ENCODE assay signal across 38 cellular contexts in the genomic region with DNA sequence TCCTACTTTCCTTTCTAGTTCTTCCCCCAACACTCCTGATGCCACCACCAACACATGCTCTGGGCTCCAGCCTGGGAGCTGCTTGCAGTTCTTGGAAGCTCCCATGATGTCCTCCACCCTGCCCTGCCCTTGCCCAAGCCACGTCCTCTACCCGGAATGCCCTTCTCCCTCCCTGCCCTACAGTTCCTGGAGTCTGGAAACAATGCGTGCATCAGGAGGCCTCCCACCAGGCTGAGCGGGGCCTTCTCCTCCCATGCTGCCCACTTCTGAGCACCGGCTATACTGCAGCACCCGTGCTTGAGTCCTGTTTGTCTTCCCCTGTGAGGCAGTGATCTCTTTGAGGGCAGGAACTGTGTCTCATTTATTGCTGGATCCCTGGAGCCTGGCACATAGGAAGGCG. TPM values are rescaled to one million over a fixed set of nuclear protein-coding genes. Genes with fewer than 3 reads are reported as not detected.
"Had no signal": no experiment of that assay in that cellular context is flagged by ENCODE, and none has a peak within 500 bp of the region (broad histone marks: within the 10 kb centered on the region; RNA-seq: fewer than 3 reads in every experiment).

No MANE protein-coding gene starts in this region.

- H3K9me3 Mint-ChIP-seq: activated B cell treated with CpG ODN at 0.5 μM for 24 hours; activated CD4-positive, alpha-beta memory T cell treated with anti-CD3 and anti-CD28 coated beads for 36 hours; activated CD4-positive, alpha-beta T cell treated with anti-CD3 and anti-CD28 coated beads, Interleukin-2, amount 10 ng/mL, durations not matched to agents 24 days and 14 days; activated CD8-positive, alpha-beta T cell treated with anti-CD3 and anti-CD28 coated beads for 36 hours; activated naive CD4-positive, alpha-beta T cell treated with anti-CD3 and anti-CD28 coated beads for 36 hours; activated naive CD8-positive, alpha-beta T cell treated with anti-CD3 and anti-CD28 coated beads for 36 hours; activated T-cell treated with anti-CD3 and anti-CD28 coated beads, Interleukin-2, amount 50 U/mL, for 4 hours; activated T-cell treated with anti-CD3 and anti-CD28 coated beads, Interleukin-2, amount 50 U/mL, for 72 hours; activated T-helper 1 cell treated with anti-CD3 and anti-CD28 coated beads, Interleukin-12 subunit alpha, Interleukin-12 subunit beta, Interleukin-2, Interleukin-4 antibody, amounts not matched to agents 30 ng/mL and 10 ng/mL and 1 ng/mL, durations not matched to agents 14 hours and 24 hours and 36 hours; activated T-helper 17 cell treated with anti-CD3 and anti-CD28 coated beads, Interleukin-2, amount 50 U/mL, for 72 hours; central memory CD8-positive, alpha-beta T cell; T-helper 1 cell treated with Interleukin-12 subunit alpha and Interleukin-12 subunit beta and Interleukin-4 antibody, amounts not matched to agents 30 μg/mL and 1 μg/mL, for 36 hours; T-helper 2 cell treated with Interferon-gamma antibody and Interleukin-4, amounts not matched to agents 5 μg/mL and 100 μg/mL, for 36 hours had no signal

- H3K27me3 ChIP-seq: adrenal gland, cardiac muscle cell had no signal

- H3K4me3 ChIP-seq: adrenal gland, cardiac muscle cell had no signal

- H3K36me3 Mint-ChIP-seq: activated CD4-positive, alpha-beta memory T cell treated with anti-CD3 and anti-CD28 coated beads for 36 hours; activated naive CD4-positive, alpha-beta T cell treated with anti-CD3 and anti-CD28 coated beads, Interleukin-2, amount 50 U/mL, for 72 hours; activated naive CD8-positive, alpha-beta T cell treated with anti-CD3 and anti-CD28 coated beads for 36 hours; brain had no signal

- H3K36me3 ChIP-seq: adrenal gland, cardiac muscle cell had no signal

- FAIRE-seq: bronchial epithelial cell, TTC549 had no signal

- DNase-seq: activated B cell treated with CpG ODN at 0.5 μM for 24 hours; activated CD4-positive, alpha-beta memory T cell treated with anti-CD3 and anti-CD28 coated beads for 36 hours; activated CD4-positive, alpha-beta T cell treated with anti-CD3 and anti-CD28 coated beads for 4 hours; activated CD4-positive, alpha-beta T cell treated with anti-CD3 and anti-CD28 coated beads, Interleukin-2, amount 10 ng/mL, durations not matched to agents 24 days and 14 days; activated CD4-positive, alpha-beta T cell treated with anti-CD3 and anti-CD28 coated beads, Interleukin-2, amount 50 U/mL, for 1 hour; activated CD4-positive, alpha-beta T cell treated with anti-CD3 and anti-CD28 coated beads, Interleukin-2, amount 50 U/mL, for 4 hours; activated CD4-positive, CD25-positive, alpha-beta regulatory T cell treated with anti-CD3 and anti-CD28 coated beads, Interleukin-2, amount 50 U/mL, for 72 hours; activated CD8-positive, alpha-beta memory T cell treated with anti-CD3 and anti-CD28 coated beads, Interleukin-2, amount 50 U/mL, for 4 hours; activated CD8-positive, alpha-beta T cell treated with anti-CD3 and anti-CD28 coated beads for 36 hours; activated effector memory CD4-positive, alpha-beta T cell treated with anti-CD3 and anti-CD28 coated beads, Interleukin-2, amount 50 U/mL, for 16 hours; activated gamma-delta T cell treated with Interleukin-2 at 50 U/mL for 16 hours; activated naive CD4-positive, alpha-beta T cell; activated naive CD4-positive, alpha-beta T cell treated with anti-CD3 and anti-CD28 coated beads for 36 hours; activated naive CD4-positive, alpha-beta T cell treated with anti-CD3 and anti-CD28 coated beads, Interleukin-2, amount 50 U/mL, for 16 hours; activated naive CD8-positive, alpha-beta T cell treated with anti-CD3 and anti-CD28 coated beads for 36 hours; activated T-cell treated with anti-CD3 and anti-CD28 coated beads for 4 hours; activated T-cell treated with anti-CD3 and anti-CD28 coated beads, Interleukin-2, amount 50 U/mL, for 1 hour; activated T-cell treated with anti-CD3 and anti-CD28 coated beads, Interleukin-2, amount 50 U/mL, for 4 hours; activated T-cell treated with anti-CD3 and anti-CD28 coated beads, Interleukin-2, amount 50 U/mL, for 72 hours; adrenal gland; amniotic stem cell; aorta; caudate nucleus; cerebellar nuclear complex; T-helper 1 cell; T-helper 2 cell; T-helper 9 cell had no signal

- H3K4me1 Mint-ChIP-seq: activated B cell treated with CpG ODN at 0.5 μM for 24 hours; activated CD4-positive, alpha-beta T cell treated with anti-CD3 and anti-CD28 coated beads, Interleukin-2, amount 10 ng/mL, durations not matched to agents 24 days and 14 days; activated naive CD8-positive, alpha-beta T cell treated with anti-CD3 and anti-CD28 coated beads for 36 hours; activated T-helper 17 cell treated with anti-CD3 and anti-CD28 coated beads, Interleukin-2, amount 50 U/mL, for 72 hours; central memory CD8-positive, alpha-beta T cell had no signal

- H3K4me1 ChIP-seq: adrenal gland had no signal

- H3K27ac ChIP-seq: adrenal gland, cardiac muscle cell, VCaP had no signal

- ATAC-seq: activated CD8-positive, alpha-beta T cell treated with anti-CD3 and anti-CD28 coated beads for 36 hours; activated naive CD4-positive, alpha-beta T cell treated with anti-CD3 and anti-CD28 coated beads, Interleukin-2, amount 50 U/mL, for 72 hours; activated T-cell treated with anti-CD3 and anti-CD28 coated beads, Interleukin-2, amount 50 U/mL, for 4 hours; activated T-cell treated with anti-CD3 and anti-CD28 coated beads, Interleukin-2, amount 50 U/mL, for 72 hours; activated T-helper 17 cell treated with anti-CD3 and anti-CD28 coated beads, Interleukin-2, amount 50 U/mL, for 72 hours had no signal

- H3K9me3 ChIP-seq: adrenal gland had no signal

- H3K27me3 Mint-ChIP-seq: activated B cell treated with CpG ODN at 0.5 μM for 24 hours; activated CD4-positive, alpha-beta T cell treated with anti-CD3 and anti-CD28 coated beads, Interleukin-2, amount 10 ng/mL, durations not matched to agents 24 days and 14 days; activated CD8-positive, alpha-beta T cell treated with anti-CD3 and anti-CD28 coated beads for 36 hours had no signal

- H3K4me3 Mint-ChIP-seq: activated B cell treated with CpG ODN at 0.5 μM for 24 hours; activated CD4-positive, alpha-beta memory T cell treated with anti-CD3 and anti-CD28 coated beads for 36 hours; activated CD4-positive, alpha-beta T cell treated with anti-CD3 and anti-CD28 coated beads, Interleukin-2, amount 10 ng/mL, durations not matched to agents 24 days and 14 days; activated CD8-positive, alpha-beta T cell treated with anti-CD3 and anti-CD28 coated beads for 36 hours; activated naive CD4-positive, alpha-beta T cell treated with anti-CD3 and anti-CD28 coated beads for 36 hours; activated naive CD8-positive, alpha-beta T cell treated with anti-CD3 and anti-CD28 coated beads for 36 hours; activated T-cell treated with anti-CD3 and anti-CD28 coated beads, Interleukin-2, amount 50 U/mL, for 4 hours; activated T-cell treated with anti-CD3 and anti-CD28 coated beads, Interleukin-2, amount 50 U/mL, for 72 hours; activated T-helper 1 cell treated with anti-CD3 and anti-CD28 coated beads, Interleukin-12 subunit alpha, Interleukin-12 subunit beta, Interleukin-2, Interleukin-4 antibody, amounts not matched to agents 30 ng/mL and 10 ng/mL and 1 ng/mL, durations not matched to agents 14 hours and 24 hours and 36 hours; activated T-helper 17 cell treated with anti-CD3 and anti-CD28 coated beads, Interleukin-2, amount 50 U/mL, for 72 hours; brain; central memory CD8-positive, alpha-beta T cell; T-helper 1 cell treated with Interleukin-12 subunit alpha and Interleukin-12 subunit beta and Interleukin-4 antibody, amounts not matched to agents 30 μg/mL and 1 μg/mL, for 36 hours; T-helper 2 cell treated with Interferon-gamma antibody and Interleukin-4, amounts not matched to agents 5 μg/mL and 100 μg/mL, for 36 hours had no signal

- H3K27ac Mint-ChIP-seq: activated B cell treated with CpG ODN at 0.5 μM for 24 hours; activated CD4-positive, alpha-beta memory T cell treated with anti-CD3 and anti-CD28 coated beads for 36 hours; activated CD4-positive, alpha-beta T cell treated with anti-CD3 and anti-CD28 coated beads, Interleukin-2, amount 10 ng/mL, durations not matched to agents 24 days and 14 days; activated CD8-positive, alpha-beta T cell treated with anti-CD3 and anti-CD28 coated beads for 36 hours; activated naive CD4-positive, alpha-beta T cell treated with anti-CD3 and anti-CD28 coated beads for 36 hours; activated naive CD4-positive, alpha-beta T cell treated with anti-CD3 and anti-CD28 coated beads, Interleukin-2, amount 50 U/mL, for 72 hours; activated naive CD8-positive, alpha-beta T cell treated with anti-CD3 and anti-CD28 coated beads for 36 hours; activated T-cell treated with anti-CD3 and anti-CD28 coated beads, Interleukin-2, amount 50 U/mL, for 72 hours; activated T-helper 1 cell treated with anti-CD3 and anti-CD28 coated beads, Interleukin-12 subunit alpha, Interleukin-12 subunit beta, Interleukin-2, Interleukin-4 antibody, amounts not matched to agents 30 ng/mL and 10 ng/mL and 1 ng/mL, durations not matched to agents 14 hours and 24 hours and 36 hours; activated T-helper 17 cell treated with anti-CD3 and anti-CD28 coated beads, Interleukin-2, amount 50 U/mL, for 72 hours; T-helper 1 cell treated with Interleukin-12 subunit alpha and Interleukin-12 subunit beta and Interleukin-4 antibody, amounts not matched to agents 30 μg/mL and 1 μg/mL, for 36 hours; T-helper 2 cell treated with Interferon-gamma antibody and Interleukin-4, amounts not matched to agents 5 μg/mL and 100 μg/mL, for 36 hours had no signal

RNA-seq across cellular contexts. Expression of a gene that starts 44.6 kb away (rescaled TPM):
- total RNA-seq: bronchial epithelial cell had no signal
- polyA plus RNA-seq: cardiac muscle cell had no signal
